ENCODE assay signal across 12 cellular contexts in genomic region chr12:120447992-120448391, GRCh38. TPM values are rescaled to one million over a fixed set of nuclear protein-coding genes. Genes with fewer than 3 reads are reported as not detected.
A peak's percentile ranks its signal among the peaks of the same experiment; 100 is the strongest.
DNase-seq lines count a peak whose midpoint lies in the region; ATAC-seq and TF ChIP-seq lines count a peak whose summit lies in the region.
"Had no signal": no experiment of that assay in that cellular context is flagged by ENCODE, and none has a peak within 500 bp of the region (broad histone marks: within the 10 kb centered on the region; RNA-seq: fewer than 3 reads in every experiment).

No MANE protein-coding gene starts in this region.

- POLR2A ChIA-PET in activated B cell treated with CpG ODN at 0.5 μM for 24 hours (lab: Charles Lee): interaction anchor here (0.7 to 2.5 kb wide), 6 partner anchors 9 to 88 kb away, joined by 3 to 5 read pairs (median 4); partner anchors contain the start of genes COX6A1, DYNLL1 and SRSF9

- H3K4me1 Mint-ChIP-seq in activated B cell treated with CpG ODN at 0.5 μM for 24 hours: peaks cover 29% of the 10 kb centered on the region
- H3K4me1 Mint-ChIP-seq in mesothelial cell of epicardium: peaks cover 22% of the 10 kb centered on the region

- no peak for TF ChIP-seq CTCF in DOHH2 (IDR thresholded peaks at IDR 0.05; ENCODE audit: low read depth, low read length, poor library complexity, severe bottlenecking)
- TF ChIP-seq CTCF in activated B cell treated with CpG ODN at 0.5 μM for 24 hours (IDR thresholded peaks at IDR 0.05): no peak
- no peak for TF ChIP-seq CTCF in mesothelial cell of epicardium (IDR thresholded peaks at IDR 0.05; ENCODE audit: unreplicated experiment)
- TF ChIP-seq CTCF in Peyer's patch (IDR thresholded peaks at IDR 0.05): no peak
- TF ChIP-seq CTCF in GM13977 (IDR thresholded peaks at IDR 0.05; ENCODE audit: extremely low read depth, insufficient read depth, missing control alignments): no peak

- CTCF ChIA-PET in activated B cell treated with CpG ODN at 0.5 μM for 24 hours (lab: Charles Lee): interaction anchor here (0.7 kb wide), 1 partner anchor 10 kb away, joined by 4 read pairs; the partner anchor contains the start of gene COX6A1

- peaks cover 14% of the 10 kb centered on the region for H3F3A ChIP-seq in DOHH2 (ENCODE audit: control insufficient read depth, insufficient read depth)

- H3K79me2 ChIP-seq in ACC112 (ENCODE audit: control insufficient read depth, insufficient read depth, low read length, unreplicated experiment): peaks cover 58% of the 10 kb centered on the region
- H3K79me2 ChIP-seq in DOHH2 (ENCODE audit: control insufficient read depth, low read length): peaks cover 93% of the 10 kb centered on the region

- H3K9me3 Mint-ChIP-seq in activated B cell treated with CpG ODN at 0.5 μM for 24 hours (no peaks in the 10 kb centered on the region), mesothelial cell of epicardium (no peaks in the 10 kb centered on the region)

- H3K4me3 ChIP-seq in ACC112 (ENCODE audit: low read depth, low read length) (peak overlapping the region; percentile 85), DOHH2 (ENCODE audit: low read length) (peak overlapping the region; percentile 97), Peyer's patch (no peak overlapping the region)

- no peak for ATAC-seq in activated B cell treated with CpG ODN at 0.5 μM for 24 hours (ENCODE audit: low read depth)
- ATAC-seq in Right ventricle myocardium superior (ENCODE audit: poor library complexity): no peak
- ATAC-seq: activated CD4-positive, CD25-positive, alpha-beta regulatory T cell treated with anti-CD3 and anti-CD28 coated beads, Interleukin-2, amount 50 U/mL, for 24 hours; Right ventricle myocardium inferior had no signal

- peak overlapping the region; percentile 78 for H3K4me2 ChIP-seq in DOHH2 (ENCODE audit: low read length)

- H3K4me1 ChIP-seq in ACC112 (ENCODE audit: control insufficient read depth, insufficient read depth, low read length, unreplicated experiment): peaks cover 11% of the 10 kb centered on the region
- peaks cover 40% of the 10 kb centered on the region for H3K4me1 ChIP-seq in DOHH2 (ENCODE audit: control insufficient read depth, low read length)
- peaks cover 0 to 20% (median 10%) of the 10 kb centered on the region in 4 donors for H3K4me1 ChIP-seq in Peyer's patch

- H3K27ac Mint-ChIP-seq in activated B cell treated with CpG ODN at 0.5 μM for 24 hours (no peak overlapping the region), mesothelial cell of epicardium (no peak overlapping the region)

- intact Hi-C loops in activated B cell treated with CpG ODN at 0.5 μM for 24 hours (cut with micrococcal nuclease) (loop anchor here (2.0 kb wide), 2 partner anchors 21 to 49 kb away; partner anchors contain the start of genes DYNLL1 and SRSF9), Right ventricle myocardium superior (cut with DNase I) (no loop called here)

- H3K27ac ChIP-seq in ACC112 (ENCODE audit: low read depth, low read length): no peak overlapping the region
- H3K27ac ChIP-seq in DOHH2 (ENCODE audit: low read depth, low read length): no peak overlapping the region
- H3K27ac ChIP-seq in Peyer's patch: no peak overlapping the region

- H3K36me3 Mint-ChIP-seq in activated B cell treated with CpG ODN at 0.5 μM for 24 hours (ENCODE audit: low read depth) (peaks cover 40% of the 10 kb centered on the region), mesothelial cell of epicardium (peaks cover 2% of the 10 kb centered on the region)

- no peak for TF ChIP-seq POLR2A in Peyer's patch (IDR thresholded peaks at IDR 0.05)

- H2AFZ ChIP-seq in ACC112 (ENCODE audit: low read length, unreplicated experiment): no peak overlapping the region

- H4K20me1 ChIP-seq in DOHH2 (ENCODE audit: control insufficient read depth, insufficient read depth, low read depth, low read length): no peaks in the 10 kb centered on the region

- H3K4me3 Mint-ChIP-seq in activated B cell treated with CpG ODN at 0.5 μM for 24 hours: peak overlapping the region; percentile 96
- peak overlapping the region; percentile 95 for H3K4me3 Mint-ChIP-seq in mesothelial cell of epicardium

- no peaks in the 10 kb centered on the region for H3K9me3 ChIP-seq in DOHH2 (ENCODE audit: control insufficient read depth, insufficient read depth, low read length)
- no peaks in the 10 kb centered on the region for H3K9me3 ChIP-seq in Peyer's patch
- H3K9me3 ChIP-seq: neutrophil had no signal

- in situ Hi-C loops in GM13977 (cut with MboI; ENCODE audit: low pct_unique_long_range_greater_than_20kb, low sequenced_read_pairs, unreplicated experiment): no loop called here

- H3K36me3 ChIP-seq in ACC112 (ENCODE audit: insufficient read depth, low read length) (peaks cover 12% of the 10 kb centered on the region), DOHH2 (ENCODE audit: control insufficient read depth, low read length) (peaks cover 68% of the 10 kb centered on the region), Peyer's patch (peaks cover 0 to 30% (median 0%) of the 10 kb centered on the region in 3 donors)

- no peaks in the 10 kb centered on the region for H3K9me2 ChIP-seq in DOHH2 (replicated peaks; ENCODE audit: control insufficient read depth, low read length)

- H3K27me3 ChIP-seq in ACC112 (ENCODE audit: insufficient read depth, low read length) (no peaks in the 10 kb centered on the region), DOHH2 (ENCODE audit: control insufficient read depth, low read length) (no peaks in the 10 kb centered on the region), Peyer's patch (no peaks in the 10 kb centered on the region)
- H3K27me3 ChIP-seq: neutrophil had no signal

- H3K27me3 Mint-ChIP-seq in activated B cell treated with CpG ODN at 0.5 μM for 24 hours: no peaks in the 10 kb centered on the region
- no peaks in the 10 kb centered on the region for H3K27me3 Mint-ChIP-seq in mesothelial cell of epicardium (ENCODE audit: low read depth)

- DNase-seq in activated B cell treated with CpG ODN at 0.5 μM for 24 hours (no peak), mesothelial cell of epicardium (ENCODE audit: low spot score in 2 of 2, unreplicated experiment in 2 of 2) (no peak), Peyer's patch (no peak), Right ventricle myocardium superior (no peak), GM13977 (ENCODE audit: low spot score) (no peak), NCI-H2107 (lab: John Stamatoyannopoulos, UW) (no peak)
- DNase-seq: NCI-H1417 had no signal

RNA-seq across cellular contexts. Expression of gene GATC, which starts 1.7 kb away (rescaled TPM):
- total RNA-seq in activated B cell treated with CpG ODN at 0.5 μM for 24 hours: 33.4 and 35.2 TPM in 2 replicates
- total RNA-seq in mesothelial cell of epicardium: 27.5 to 30.8 TPM (median 29.7 TPM) in 3 replicates
- total RNA-seq in Peyer's patch: 10 to 100 TPM; 18.6 to 37.1 (median 27.3) TPM
- 13.0 TPM for total RNA-seq in Right ventricle myocardium superior

RNA-seq across cellular contexts. Expression of gene TRIAP1, which starts 1.8 kb away (rescaled TPM):
- total RNA-seq in activated B cell treated with CpG ODN at 0.5 μM for 24 hours (18.2 and 18.6 TPM in 2 replicates), mesothelial cell of epicardium (22.3 to 25.3 TPM (median 23.5 TPM) in 3 replicates), Peyer's patch (10 to 100 TPM in 1 of 4 donors, 1 to 10 TPM in 3; 4.5 to 19.0 (median 6.4) TPM), Right ventricle myocardium superior (15.1 TPM)

RNA-seq across cellular contexts. Expression of gene COX6A1, which starts 10.1 kb away (rescaled TPM):
- 255 and 292 TPM in 2 replicates for total RNA-seq in activated B cell treated with CpG ODN at 0.5 μM for 24 hours
- 229 to 242 TPM (median 230 TPM) in 3 replicates for total RNA-seq in mesothelial cell of epicardium
- total RNA-seq in Peyer's patch: 1,000 to 10,000 TPM in 2 of 4 donors, 100 to 1,000 TPM in 2; 175 to 1,520 (median 1,006) TPM
- total RNA-seq in Right ventricle myocardium superior: 119 TPM

RNA-seq across cellular contexts. Expression of gene SRSF9, which starts 21.6 kb away (rescaled TPM):
- total RNA-seq in activated B cell treated with CpG ODN at 0.5 μM for 24 hours: 191 and 192 TPM in 2 replicates
- total RNA-seq in mesothelial cell of epicardium: 197 to 203 TPM (median 199 TPM) in 3 replicates
- 100 to 1,000 TPM in 1 of 4 donors, 10 to 100 TPM in 3; 59.9 to 144 (median 78.1) TPM for total RNA-seq in Peyer's patch
- total RNA-seq in Right ventricle myocardium superior: 38.9 TPM

RNA-seq across cellular contexts. Expression of gene DYNLL1, which starts 47.9 kb away (rescaled TPM):
- total RNA-seq in activated B cell treated with CpG ODN at 0.5 μM for 24 hours (159 and 180 TPM in 2 replicates), mesothelial cell of epicardium (249 to 260 TPM (median 258 TPM) in 3 replicates), Peyer's patch (100 to 1,000 TPM; 128 to 212 (median 199) TPM), Right ventricle myocardium superior (154 TPM)

Comparison
In these comparisons a context has a peak if more than half of its experiments do, and no peak if none do; other contexts are left out.
1. H3K4me3 ChIP-seq: peak in ACC112 (single experiment) and DOHH2 (single experiment); none in Peyer's patch (0 of 4).